ENCODE assay signal across 17 cellular contexts in the genomic region with DNA sequence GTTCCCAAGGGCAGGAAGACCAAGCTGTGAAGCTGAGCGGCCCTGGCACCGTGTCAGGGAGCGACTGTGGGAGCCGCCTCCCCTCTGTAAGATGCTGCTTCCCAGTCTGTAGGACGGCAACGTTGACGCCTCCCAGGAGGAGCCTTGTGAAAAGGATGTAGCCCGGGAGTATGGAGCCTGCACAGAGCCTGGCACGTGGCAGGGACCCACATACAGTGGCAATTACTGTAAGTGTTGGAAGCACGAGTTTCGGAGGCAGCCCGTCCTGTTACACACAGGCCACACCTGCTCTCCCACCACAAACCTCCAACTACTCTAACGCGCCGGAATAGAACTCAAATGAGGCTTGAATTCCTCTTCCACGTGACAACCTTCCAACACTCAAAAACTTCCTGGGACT.
"Had no signal": no experiment of that assay in that cellular context is flagged by ENCODE, and none has a peak within 500 bp of the region (broad histone marks: within the 10 kb centered on the region; RNA-seq: fewer than 3 reads in every experiment).

No MANE protein-coding gene starts in this region.

- H3K9ac ChIP-seq: neural progenitor cell had no signal

- H3K9me3 Mint-ChIP-seq: activated CD4-positive, alpha-beta T cell treated with anti-CD3 and anti-CD28 coated beads, Interleukin-2, amount 10 ng/mL, durations not matched to agents 24 days and 14 days; activated naive CD8-positive, alpha-beta T cell treated with anti-CD3 and anti-CD28 coated beads, Interleukin-2, amount 50 U/mL, for 24 hours; effector memory CD8-positive, alpha-beta T cell; immature natural killer cell had no signal

- H3K36me3 Mint-ChIP-seq: immature natural killer cell, neural progenitor cell had no signal

- H3K4me3 ChIP-seq: breast epithelium, lung, neural progenitor cell, suprapubic skin had no signal

- ATAC-seq: activated naive CD8-positive, alpha-beta T cell treated with anti-CD3 and anti-CD28 coated beads, Interleukin-2, amount 50 U/mL, for 24 hours; effector memory CD8-positive, alpha-beta T cell; stimulated activated naive CD8-positive, alpha-beta T cell treated with anti-CD3 and anti-CD28 coated beads, Interleukin-15, Interleukin-2, amounts not matched to agents 100 U/mL and 50 U/mL, for 24 hours had no signal

- DNase-seq: activated CD4-positive, alpha-beta T cell treated with anti-CD3 and anti-CD28 coated beads, Interleukin-2, amount 10 ng/mL, durations not matched to agents 24 days and 14 days; activated CD4-positive, CD25-positive, alpha-beta regulatory T cell; activated naive CD4-positive, alpha-beta T cell treated with Interleukin-2 at 50 U/mL for 16 hours; activated naive CD8-positive, alpha-beta T cell treated with anti-CD3 and anti-CD28 coated beads, Interleukin-2, amount 50 U/mL, for 24 hours; activated T-cell treated with anti-CD3 and anti-CD28 coated beads for 4 hours; dermis blood vessel endothelial cell; effector memory CD8-positive, alpha-beta T cell; foreskin melanocyte; head of caudate nucleus; immature natural killer cell; naive B cell; small intestine; stimulated activated naive CD8-positive, alpha-beta T cell treated with anti-CD3 and anti-CD28 coated beads, Interleukin-15, Interleukin-2, amounts not matched to agents 100 U/mL and 50 U/mL, for 24 hours had no signal

- H3K27ac ChIP-seq: neural progenitor cell had no signal

- H3K4me2 ChIP-seq: neural progenitor cell had no signal

- H3K27me3 Mint-ChIP-seq: activated naive CD8-positive, alpha-beta T cell treated with anti-CD3 and anti-CD28 coated beads, Interleukin-2, amount 50 U/mL, for 24 hours; naive B cell had no signal

- H3K27me3 ChIP-seq: breast epithelium, suprapubic skin had no signal

- H3K4me3 Mint-ChIP-seq: activated CD4-positive, alpha-beta T cell treated with anti-CD3 and anti-CD28 coated beads, Interleukin-2, amount 10 ng/mL, durations not matched to agents 24 days and 14 days; activated naive CD8-positive, alpha-beta T cell treated with anti-CD3 and anti-CD28 coated beads, Interleukin-2, amount 50 U/mL, for 24 hours; effector memory CD8-positive, alpha-beta T cell; immature natural killer cell; naive B cell; neural progenitor cell had no signal

- H3K9me3 ChIP-seq: breast epithelium, suprapubic skin had no signal

- H3K36me3 ChIP-seq: breast epithelium, neural progenitor cell had no signal

- H3K27ac Mint-ChIP-seq: activated CD4-positive, alpha-beta T cell treated with anti-CD3 and anti-CD28 coated beads, Interleukin-2, amount 10 ng/mL, durations not matched to agents 24 days and 14 days; activated naive CD8-positive, alpha-beta T cell treated with anti-CD3 and anti-CD28 coated beads, Interleukin-2, amount 50 U/mL, for 24 hours; effector memory CD8-positive, alpha-beta T cell; immature natural killer cell; neural progenitor cell had no signal

- H3K4me1 ChIP-seq: breast epithelium had no signal
